ENCODE assay signal across 2 cellular contexts in the genomic region with DNA sequence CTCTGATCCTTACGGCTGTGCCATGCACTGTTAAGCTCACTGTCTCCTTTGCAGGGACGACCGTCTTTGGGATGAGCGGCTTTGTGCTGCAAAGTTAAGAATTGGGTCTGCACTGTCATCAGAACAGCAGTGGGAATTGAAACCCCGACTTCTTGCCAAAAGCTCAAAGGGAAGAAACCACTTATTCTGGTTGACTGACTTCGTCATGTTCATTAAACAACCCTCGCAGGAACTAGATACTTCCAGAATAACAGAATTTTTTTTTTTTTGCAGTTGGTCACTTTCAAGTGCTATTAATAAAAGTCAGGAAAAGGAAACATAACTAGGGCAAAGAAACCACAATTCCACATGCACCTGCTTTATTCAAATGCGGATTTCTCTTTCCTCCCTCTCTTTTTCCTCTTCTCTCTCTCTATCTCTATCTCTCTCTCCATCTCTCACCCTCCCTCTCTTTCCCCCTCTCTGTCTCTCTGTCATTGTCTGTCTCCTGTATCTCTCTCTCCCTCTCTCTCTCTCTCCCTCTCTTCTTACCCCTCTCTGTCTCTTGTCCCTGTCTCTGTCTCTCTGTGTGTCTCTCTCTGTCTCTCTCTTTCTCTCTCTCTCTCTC.
TF ChIP-seq lines count a peak whose summit lies in the region.

No MANE protein-coding gene starts in this region.

TF ChIP-seq in GM12878, 131 proteins besides CTCF, POLR2A, EP300 and RAD21 (continues in another document):
- TF ChIP-seq RUNX3 (IDR thresholded peaks at IDR 0.05; ENCODE audit: low read length) (peak; percentile 87), TBL1XR1 (IDR thresholded peaks at IDR 0.05; ENCODE audit: low read depth, low read length) (peak; percentile 61; the same call in 1 of the 2 replicates), SP1 (IDR thresholded peaks at IDR 0.05; ENCODE audit: low read depth, low read length) (no peak), STAT3 (IDR thresholded peaks at IDR 0.05; ENCODE audit: low read depth, low read length) (peak; percentile 87; the same call in 1 of the 2 replicates), ESRRA (IDR thresholded peaks at IDR 0.05; ENCODE audit: low read length) (no peak), BCL11A (IDR thresholded peaks at IDR 0.05; ENCODE audit: low read depth, low read length) (peak; percentile 79), FOXM1 (IDR thresholded peaks at IDR 0.05; ENCODE audit: low read depth, low read length) (peak; percentile 72), ZNF207 (IDR thresholded peaks at IDR 0.05; ENCODE audit: borderline replicate concordance) (no peak), BCL3 (IDR thresholded peaks at IDR 0.05; ENCODE audit: borderline replicate concordance, insufficient read depth, low read depth, low read length, poor library complexity, severe bottlenecking) (no peak), NFIC (IDR thresholded peaks at IDR 0.05; ENCODE audit: low read depth, low read length) (peak; percentile 91), ASH2L (IDR thresholded peaks at IDR 0.05; ENCODE audit: borderline replicate concordance, low read depth) (no peak), WRNIP1 (IDR thresholded peaks at IDR 0.05; ENCODE audit: borderline replicate concordance, low read depth, low read length) (no peak), PAX8 (IDR thresholded peaks at IDR 0.05) (no peak), TCF12 (IDR thresholded peaks at IDR 0.05; ENCODE audit: low read depth, low read length) (no peak), ZBTB40 (IDR thresholded peaks at IDR 0.05; ENCODE audit: borderline replicate concordance) (no peak), YBX1 (IDR thresholded peaks at IDR 0.05) (peak; percentile 91; the same call in 1 of the 2 replicates)
- TF ChIP-seq, protein P1, sequence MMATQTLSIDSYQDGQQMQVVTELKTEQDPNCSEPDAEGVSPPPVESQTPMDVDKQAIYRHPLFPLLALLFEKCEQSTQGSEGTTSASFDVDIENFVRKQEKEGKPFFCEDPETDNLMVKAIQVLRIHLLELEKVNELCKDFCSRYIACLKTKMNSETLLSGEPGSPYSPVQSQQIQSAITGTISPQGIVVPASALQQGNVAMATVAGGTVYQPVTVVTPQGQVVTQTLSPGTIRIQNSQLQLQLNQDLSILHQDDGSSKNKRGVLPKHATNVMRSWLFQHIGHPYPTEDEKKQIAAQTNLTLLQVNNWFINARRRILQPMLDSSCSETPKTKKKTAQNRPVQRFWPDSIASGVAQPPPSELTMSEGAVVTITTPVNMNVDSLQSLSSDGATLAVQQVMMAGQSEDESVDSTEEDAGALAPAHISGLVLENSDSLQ (IDR thresholded peaks at IDR 0.05): peak; percentile 50
- TF ChIP-seq, protein P2, sequence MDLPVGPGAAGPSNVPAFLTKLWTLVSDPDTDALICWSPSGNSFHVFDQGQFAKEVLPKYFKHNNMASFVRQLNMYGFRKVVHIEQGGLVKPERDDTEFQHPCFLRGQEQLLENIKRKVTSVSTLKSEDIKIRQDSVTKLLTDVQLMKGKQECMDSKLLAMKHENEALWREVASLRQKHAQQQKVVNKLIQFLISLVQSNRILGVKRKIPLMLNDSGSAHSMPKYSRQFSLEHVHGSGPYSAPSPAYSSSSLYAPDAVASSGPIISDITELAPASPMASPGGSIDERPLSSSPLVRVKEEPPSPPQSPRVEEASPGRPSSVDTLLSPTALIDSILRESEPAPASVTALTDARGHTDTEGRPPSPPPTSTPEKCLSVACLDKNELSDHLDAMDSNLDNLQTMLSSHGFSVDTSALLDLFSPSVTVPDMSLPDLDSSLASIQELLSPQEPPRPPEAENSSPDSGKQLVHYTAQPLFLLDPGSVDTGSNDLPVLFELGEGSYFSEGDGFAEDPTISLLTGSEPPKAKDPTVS (IDR thresholded peaks at IDR 0.05; ENCODE audit: low read depth, low read length): peak; percentile 97

TF ChIP-seq in GM23338, 12 proteins besides CTCF, POLR2A, EP300 and RAD21:
- TF ChIP-seq, protein P3, sequence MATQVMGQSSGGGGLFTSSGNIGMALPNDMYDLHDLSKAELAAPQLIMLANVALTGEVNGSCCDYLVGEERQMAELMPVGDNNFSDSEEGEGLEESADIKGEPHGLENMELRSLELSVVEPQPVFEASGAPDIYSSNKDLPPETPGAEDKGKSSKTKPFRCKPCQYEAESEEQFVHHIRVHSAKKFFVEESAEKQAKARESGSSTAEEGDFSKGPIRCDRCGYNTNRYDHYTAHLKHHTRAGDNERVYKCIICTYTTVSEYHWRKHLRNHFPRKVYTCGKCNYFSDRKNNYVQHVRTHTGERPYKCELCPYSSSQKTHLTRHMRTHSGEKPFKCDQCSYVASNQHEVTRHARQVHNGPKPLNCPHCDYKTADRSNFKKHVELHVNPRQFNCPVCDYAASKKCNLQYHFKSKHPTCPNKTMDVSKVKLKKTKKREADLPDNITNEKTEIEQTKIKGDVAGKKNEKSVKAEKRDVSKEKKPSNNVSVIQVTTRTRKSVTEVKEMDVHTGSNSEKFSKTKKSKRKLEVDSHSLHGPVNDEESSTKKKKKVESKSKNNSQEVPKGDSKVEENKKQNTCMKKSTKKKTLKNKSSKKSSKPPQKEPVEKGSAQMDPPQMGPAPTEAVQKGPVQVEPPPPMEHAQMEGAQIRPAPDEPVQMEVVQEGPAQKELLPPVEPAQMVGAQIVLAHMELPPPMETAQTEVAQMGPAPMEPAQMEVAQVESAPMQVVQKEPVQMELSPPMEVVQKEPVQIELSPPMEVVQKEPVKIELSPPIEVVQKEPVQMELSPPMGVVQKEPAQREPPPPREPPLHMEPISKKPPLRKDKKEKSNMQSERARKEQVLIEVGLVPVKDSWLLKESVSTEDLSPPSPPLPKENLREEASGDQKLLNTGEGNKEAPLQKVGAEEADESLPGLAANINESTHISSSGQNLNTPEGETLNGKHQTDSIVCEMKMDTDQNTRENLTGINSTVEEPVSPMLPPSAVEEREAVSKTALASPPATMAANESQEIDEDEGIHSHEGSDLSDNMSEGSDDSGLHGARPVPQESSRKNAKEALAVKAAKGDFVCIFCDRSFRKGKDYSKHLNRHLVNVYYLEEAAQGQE (IDR thresholded peaks at IDR 0.05; ENCODE audit: unreplicated experiment): no peak
- TF ChIP-seq, protein P4, sequence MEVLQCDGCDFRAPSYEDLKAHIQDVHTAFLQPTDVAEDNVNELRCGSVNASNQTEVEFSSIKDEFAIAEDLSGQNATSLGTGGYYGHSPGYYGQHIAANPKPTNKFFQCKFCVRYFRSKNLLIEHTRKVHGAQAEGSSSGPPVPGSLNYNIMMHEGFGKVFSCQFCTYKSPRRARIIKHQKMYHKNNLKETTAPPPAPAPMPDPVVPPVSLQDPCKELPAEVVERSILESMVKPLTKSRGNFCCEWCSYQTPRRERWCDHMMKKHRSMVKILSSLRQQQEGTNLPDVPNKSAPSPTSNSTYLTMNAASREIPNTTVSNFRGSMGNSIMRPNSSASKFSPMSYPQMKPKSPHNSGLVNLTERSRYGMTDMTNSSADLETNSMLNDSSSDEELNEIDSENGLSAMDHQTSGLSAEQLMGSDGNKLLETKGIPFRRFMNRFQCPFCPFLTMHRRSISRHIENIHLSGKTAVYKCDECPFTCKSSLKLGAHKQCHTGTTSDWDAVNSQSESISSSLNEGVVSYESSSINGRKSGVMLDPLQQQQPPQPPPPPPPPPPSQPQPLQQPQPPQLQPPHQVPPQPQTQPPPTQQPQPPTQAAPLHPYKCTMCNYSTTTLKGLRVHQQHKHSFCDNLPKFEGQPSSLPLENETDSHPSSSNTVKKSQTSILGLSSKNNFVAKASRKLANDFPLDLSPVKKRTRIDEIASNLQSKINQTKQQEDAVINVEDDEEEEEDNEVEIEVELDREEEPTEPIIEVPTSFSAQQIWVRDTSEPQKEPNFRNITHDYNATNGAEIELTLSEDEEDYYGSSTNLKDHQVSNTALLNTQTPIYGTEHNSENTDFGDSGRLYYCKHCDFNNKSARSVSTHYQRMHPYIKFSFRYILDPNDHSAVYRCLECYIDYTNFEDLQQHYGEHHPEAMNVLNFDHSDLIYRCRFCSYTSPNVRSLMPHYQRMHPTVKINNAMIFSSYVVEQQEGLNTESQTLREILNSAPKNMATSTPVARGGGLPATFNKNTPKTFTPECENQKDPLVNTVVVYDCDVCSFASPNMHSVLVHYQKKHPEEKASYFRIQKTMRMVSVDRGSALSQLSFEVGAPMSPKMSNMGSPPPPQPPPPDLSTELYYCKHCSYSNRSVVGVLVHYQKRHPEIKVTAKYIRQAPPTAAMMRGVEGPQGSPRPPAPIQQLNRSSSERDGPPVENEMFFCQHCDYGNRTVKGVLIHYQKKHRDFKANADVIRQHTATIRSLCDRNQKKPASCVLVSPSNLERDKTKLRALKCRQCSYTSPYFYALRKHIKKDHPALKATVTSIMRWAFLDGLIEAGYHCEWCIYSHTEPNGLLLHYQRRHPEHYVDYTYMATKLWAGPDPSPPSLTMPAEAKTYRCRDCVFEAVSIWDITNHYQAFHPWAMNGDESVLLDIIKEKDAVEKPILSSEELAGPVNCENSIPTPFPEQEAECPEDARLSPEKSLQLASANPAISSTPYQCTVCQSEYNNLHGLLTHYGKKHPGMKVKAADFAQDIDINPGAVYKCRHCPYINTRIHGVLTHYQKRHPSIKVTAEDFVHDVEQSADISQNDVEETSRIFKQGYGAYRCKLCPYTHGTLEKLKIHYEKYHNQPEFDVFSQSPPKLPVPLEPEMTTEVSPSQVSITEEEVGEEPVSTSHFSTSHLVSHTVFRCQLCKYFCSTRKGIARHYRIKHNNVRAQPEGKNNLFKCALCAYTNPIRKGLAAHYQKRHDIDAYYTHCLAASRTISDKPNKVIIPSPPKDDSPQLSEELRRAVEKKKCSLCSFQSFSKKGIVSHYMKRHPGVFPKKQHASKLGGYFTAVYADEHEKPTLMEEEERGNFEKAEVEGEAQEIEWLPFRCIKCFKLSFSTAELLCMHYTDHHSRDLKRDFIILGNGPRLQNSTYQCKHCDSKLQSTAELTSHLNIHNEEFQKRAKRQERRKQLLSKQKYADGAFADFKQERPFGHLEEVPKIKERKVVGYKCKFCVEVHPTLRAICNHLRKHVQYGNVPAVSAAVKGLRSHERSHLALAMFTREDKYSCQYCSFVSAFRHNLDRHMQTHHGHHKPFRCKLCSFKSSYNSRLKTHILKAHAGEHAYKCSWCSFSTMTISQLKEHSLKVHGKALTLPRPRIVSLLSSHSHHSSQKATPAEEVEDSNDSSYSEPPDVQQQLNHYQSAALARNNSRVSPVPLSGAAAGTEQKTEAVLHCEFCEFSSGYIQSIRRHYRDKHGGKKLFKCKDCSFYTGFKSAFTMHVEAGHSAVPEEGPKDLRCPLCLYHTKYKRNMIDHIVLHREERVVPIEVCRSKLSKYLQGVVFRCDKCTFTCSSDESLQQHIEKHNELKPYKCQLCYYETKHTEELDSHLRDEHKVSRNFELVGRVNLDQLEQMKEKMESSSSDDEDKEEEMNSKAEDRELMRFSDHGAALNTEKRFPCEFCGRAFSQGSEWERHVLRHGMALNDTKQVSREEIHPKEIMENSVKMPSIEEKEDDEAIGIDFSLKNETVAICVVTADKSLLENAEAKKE (CRISPR knock-in tag; IDR thresholded peaks at IDR 0.05): no peak
- TF ChIP-seq POLR2AphosphoS5 (IDR thresholded peaks at IDR 0.05; ENCODE audit: low read depth): no peak
